18 cellular contexts compared by ENCODE assay signal in the genomic region with DNA sequence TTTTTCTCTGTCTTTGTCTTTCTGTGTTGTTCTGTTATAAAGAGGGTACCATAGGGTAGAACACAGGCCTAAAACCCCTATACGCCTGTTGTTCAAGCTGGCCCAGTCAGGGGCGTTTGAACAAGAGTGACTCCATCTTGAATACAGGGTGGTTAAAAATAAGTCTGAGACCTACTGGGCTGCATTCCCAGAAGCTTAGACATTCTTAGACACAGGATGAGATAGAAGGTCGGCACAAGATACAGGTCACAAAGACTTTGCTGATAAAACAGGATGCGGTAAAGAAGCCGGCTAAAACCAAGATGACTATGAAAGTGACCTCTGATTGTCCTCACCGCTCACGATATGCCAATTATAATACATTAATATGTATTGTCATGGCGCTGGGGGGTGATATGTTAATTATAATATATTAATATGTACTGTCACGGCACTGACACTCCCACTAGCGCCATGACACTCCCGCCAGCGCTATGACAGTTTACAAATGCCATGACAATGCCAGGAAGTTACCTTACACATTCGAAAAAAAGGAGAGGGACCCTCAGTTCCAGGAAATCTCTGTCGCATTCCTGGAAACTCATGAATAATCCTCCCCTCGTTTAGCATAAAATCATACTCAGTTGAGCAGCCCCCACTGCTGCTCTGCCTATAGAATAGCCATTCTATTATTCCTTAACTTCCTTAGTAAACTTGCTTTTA. TPM values are rescaled to one million over a fixed set of nuclear protein-coding genes. Genes with fewer than 3 reads are reported as not detected.
DNase-seq lines count a peak whose midpoint lies in the region; ATAC-seq and TF ChIP-seq lines count a peak whose summit lies in the region.
"Had no signal": no experiment of that assay in that cellular context is flagged by ENCODE, and none has a peak within 500 bp of the region (broad histone marks: within the 10 kb centered on the region; RNA-seq: fewer than 3 reads in every experiment).

No MANE protein-coding gene starts in this region.

- CTCF ChIA-PET in WTC11 (lab: Charles Lee) = no interaction called here

- TF ChIP-seq POLR2A in GM18505 (IDR thresholded peaks at IDR 0.05; ENCODE audit: borderline replicate concordance, extremely low read depth, insufficient read depth, insufficient read length) = no peak

- intact Hi-C loops in cardiac septum (cut with DNase I) (no loop called here), right cardiac atrium (cut with DNase I) (no loop called here)

- POLR2A ChIA-PET in WTC11 (lab: Charles Lee) = no interaction called here

- 53% methylated on average over 15 of the region's 15 CpGs for WGBS in right cardiac atrium

- no peaks in the 10 kb centered on the region for H3K4me1 ChIP-seq in right cardiac atrium (ENCODE audit: control insufficient read depth, insufficient read depth, low read length)
- H3K4me1 ChIP-seq: A549 had no signal

- peaks cover 55% of the 10 kb centered on the region for H3K4me1 Mint-ChIP-seq in WTC11
- peaks cover 10% of the 10 kb centered on the region for H3K4me1 Mint-ChIP-seq in mesothelial cell of epicardium

- no peaks in the 10 kb centered on the region for H3K27me3 ChIP-seq in right cardiac atrium (ENCODE audit: control insufficient read depth, insufficient read depth)

- DNase-seq in cardiac septum (ENCODE audit: low spot score) = peak; percentile 2
- DNase-seq in right cardiac atrium = no peak
- DNase-seq in WTC11 (ENCODE audit: low spot score) = no peak
- no peak for DNase-seq in mesothelial cell of epicardium (ENCODE audit: low spot score in 2 of 2, unreplicated experiment in 2 of 2)
- DNase-seq in effector CD8-positive, alpha-beta T cell (lab: John Stamatoyannopoulos, UW) = no peak
- DNase-seq: AML-193; CD4-positive, alpha-beta T cell; DMS153; DMS79; GDM1 had no signal

- H3K27ac Mint-ChIP-seq in WTC11 = no peak overlapping the region
- peak overlapping the region; percentile 39 for H3K27ac Mint-ChIP-seq in mesothelial cell of epicardium
- H3K27ac Mint-ChIP-seq: CD4-positive, alpha-beta T cell had no signal

- no peaks in the 10 kb centered on the region for H3K9me3 ChIP-seq in right cardiac atrium (ENCODE audit: control insufficient read depth, low read length)
- H3K9me3 ChIP-seq: A549, HAP-1 had no signal

- TF ChIP-seq CTCF in WTC11 (IDR thresholded peaks at IDR 0.05) = no peak
- no peak for TF ChIP-seq CTCF in mesothelial cell of epicardium (IDR thresholded peaks at IDR 0.05; ENCODE audit: unreplicated experiment)

- H3K27me3 Mint-ChIP-seq in WTC11 (ENCODE audit: low read depth) = no peaks in the 10 kb centered on the region; the same call in 1 of the 2 replicates
- peaks cover 2% of the 10 kb centered on the region for H3K27me3 Mint-ChIP-seq in mesothelial cell of epicardium (ENCODE audit: low read depth)

- ATAC-seq in right cardiac atrium (no peak), WTC11 (no peak), HG03159 (IDR thresholded peaks at IDR 0.05; ENCODE audit: unreplicated experiment) (no peak), GM18505 (IDR thresholded peaks at IDR 0.05; ENCODE audit: unreplicated experiment) (no peak)
- ATAC-seq: A549 had no signal

- H3K4me3 ChIP-seq in right cardiac atrium (ENCODE audit: low read length) = no peak overlapping the region
- H3K4me3 ChIP-seq: A549, HAP-1 had no signal

- H3K27ac ChIP-seq in right cardiac atrium (ENCODE audit: low read length) = no peak overlapping the region
- H3K27ac ChIP-seq: 22Rv1, A549, C4-2B had no signal

- H3K36me3 Mint-ChIP-seq in WTC11 (peaks cover 8% of the 10 kb centered on the region; the same call in 1 of the 2 replicates), mesothelial cell of epicardium (no peaks in the 10 kb centered on the region)

- H3K9me3 Mint-ChIP-seq in WTC11 (peaks cover 14% of the 10 kb centered on the region), mesothelial cell of epicardium (peaks cover 6% of the 10 kb centered on the region)

- H3K4me3 Mint-ChIP-seq in WTC11 (no peak overlapping the region), mesothelial cell of epicardium (no peak overlapping the region)
- H3K4me3 Mint-ChIP-seq: CD4-positive, alpha-beta T cell had no signal

TF ChIP-seq in WTC11, 78 proteins besides CTCF, POLR2A, EP300 and RAD21 (continues in another document):
- TF ChIP-seq MXD4 (CRISPR knock-in tag; IDR thresholded peaks at IDR 0.05; ENCODE audit: borderline replicate concordance) (peak; percentile 80), FOXP1 (CRISPR knock-in tag; IDR thresholded peaks at IDR 0.05; ENCODE audit: borderline replicate concordance) (no peak), ZNF532 (CRISPR knock-in tag; IDR thresholded peaks at IDR 0.05; ENCODE audit: borderline replicate concordance) (no peak), GTF2I (CRISPR knock-in tag; conservative IDR thresholded peaks at IDR 0.05) (no peak), TEAD4 (CRISPR knock-in tag; IDR thresholded peaks at IDR 0.05) (no peak), AR (CRISPR knock-in tag; IDR thresholded peaks at IDR 0.05) (no peak)
- TF ChIP-seq, protein P1, sequence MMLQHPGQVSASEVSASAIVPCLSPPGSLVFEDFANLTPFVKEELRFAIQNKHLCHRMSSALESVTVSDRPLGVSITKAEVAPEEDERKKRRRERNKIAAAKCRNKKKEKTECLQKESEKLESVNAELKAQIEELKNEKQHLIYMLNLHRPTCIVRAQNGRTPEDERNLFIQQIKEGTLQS (CRISPR knock-in tag; conservative IDR thresholded peaks at IDR 0.05) = no peak
- TF ChIP-seq, protein P2, sequence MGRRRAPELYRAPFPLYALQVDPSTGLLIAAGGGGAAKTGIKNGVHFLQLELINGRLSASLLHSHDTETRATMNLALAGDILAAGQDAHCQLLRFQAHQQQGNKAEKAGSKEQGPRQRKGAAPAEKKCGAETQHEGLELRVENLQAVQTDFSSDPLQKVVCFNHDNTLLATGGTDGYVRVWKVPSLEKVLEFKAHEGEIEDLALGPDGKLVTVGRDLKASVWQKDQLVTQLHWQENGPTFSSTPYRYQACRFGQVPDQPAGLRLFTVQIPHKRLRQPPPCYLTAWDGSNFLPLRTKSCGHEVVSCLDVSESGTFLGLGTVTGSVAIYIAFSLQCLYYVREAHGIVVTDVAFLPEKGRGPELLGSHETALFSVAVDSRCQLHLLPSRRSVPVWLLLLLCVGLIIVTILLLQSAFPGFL (CRISPR knock-in tag; IDR thresholded peaks at IDR 0.05; ENCODE audit: borderline replicate concordance) = no peak

RNA-seq across cellular contexts. Expression of gene KLHDC7A, which starts 58.5 kb away (rescaled TPM):
- not detected for total RNA-seq in cardiac septum
- under 1 TPM in 1 of 4 donors, not detected in 3; 0.08 TPM for total RNA-seq in right cardiac atrium
- polyA plus RNA-seq in right cardiac atrium = 0.02 TPM
- total RNA-seq in WTC11 (2021) = 10.9 to 14.3 TPM (median 11.0 TPM) in 3 replicates
- total RNA-seq in mesothelial cell of epicardium = 0.04 to 0.11 TPM (median 0.05 TPM) in 3 replicates
- total RNA-seq: CD4-positive, alpha-beta T cell; Daoy had no signal
- polyA plus RNA-seq: BJ had no signal

Comparison
In these comparisons a context has a peak if more than half of its experiments do, and no peak if none do; other contexts are left out.
1. RNA of gene KLHDC7A, which starts 58.5 kb away (total RNA-seq): 10.9 to 14.3 TPM in WTC11; 0.04 to 0.11 TPM in mesothelial cell of epicardium, 0.08 TPM in right cardiac atrium and not detected in cardiac septum (single experiment); every median in the first group is over 10 times any median in the second.